21 cellular contexts compared by ENCODE assay signal in genomic region chr4:187770345-187770744, GRCh38.
DNase-seq lines count a peak whose midpoint lies in the region; ATAC-seq and TF ChIP-seq lines count a peak whose summit lies in the region.
"Had no signal": no experiment of that assay in that cellular context is flagged by ENCODE, and none has a peak within 500 bp of the region (broad histone marks: within the 10 kb centered on the region; RNA-seq: fewer than 3 reads in every experiment).

No MANE protein-coding gene starts in this region.

- TF ChIP-seq CTCF in NB4 (IDR thresholded peaks at IDR 0.05; ENCODE audit: low read depth, low read length) (no peak), osteoblast (IDR thresholded peaks at IDR 0.05; ENCODE audit: extremely low read depth, low read depth, low read length) (no peak)

- H4K20me1 ChIP-seq in osteoblast (ENCODE audit: insufficient read depth, low read length) = no peaks in the 10 kb centered on the region

- H3K36me3 ChIP-seq in H7 (replicated peaks; ENCODE audit: control insufficient read depth, insufficient read depth, low read length) (no peaks in the 10 kb centered on the region), osteoblast (ENCODE audit: insufficient read depth, low read length) (no peaks in the 10 kb centered on the region)
- H3K36me3 ChIP-seq: Peyer's patch, SJCRH30 had no signal

- H3K4me2 ChIP-seq in osteoblast (ENCODE audit: insufficient read depth, low read length) = no peak overlapping the region

- H3K27ac ChIP-seq in osteoblast (ENCODE audit: low read depth, low read length) = no peak overlapping the region
- H3K27ac ChIP-seq: GM23248, Peyer's patch, SJCRH30 had no signal

- no peaks in the 10 kb centered on the region for H3K4me1 ChIP-seq in osteoblast (ENCODE audit: insufficient read depth, low read length)
- H3K4me1 ChIP-seq: Peyer's patch, SJCRH30 had no signal

- H3K9me3 ChIP-seq in osteoblast (ENCODE audit: low read depth, low read length) = no peaks in the 10 kb centered on the region
- H3K9me3 ChIP-seq: Peyer's patch, SJCRH30 had no signal

- H2AFZ ChIP-seq in osteoblast (ENCODE audit: low read length) = no peak overlapping the region
- H2AFZ ChIP-seq: GM23248 had no signal

- no peak for ATAC-seq in GM19452 (IDR thresholded peaks at IDR 0.05; ENCODE audit: unreplicated experiment)
- ATAC-seq: HepG2, K562, T-cell had no signal

- TF ChIP-seq POLR2A in NB4 (IDR thresholded peaks at IDR 0.05; ENCODE audit: extremely low read depth, insufficient read length) = no peak

- H3K4me3 ChIP-seq in H7 (ENCODE audit: insufficient read depth, low read depth, low read length) = peak overlapping the region; percentile 2; the same call in 1 of the 2 replicates
- H3K4me3 ChIP-seq in NB4 (ENCODE audit: low read depth, low read length) = no peak overlapping the region
- H3K4me3 ChIP-seq in osteoblast (ENCODE audit: insufficient read depth, low read length) = no peak overlapping the region
- H3K4me3 ChIP-seq: GM23248, K562, Peyer's patch, SJCRH30 had no signal

- H3K79me2 ChIP-seq in osteoblast (ENCODE audit: insufficient read depth, low read length) = no peaks in the 10 kb centered on the region

- DNase-seq in H7 = peak; percentile 42
- peak; percentile 2 for DNase-seq in NB4 (ENCODE audit: low read depth)
- peak; percentile 22 for DNase-seq in iPS DF 4.7 (ENCODE audit: extremely low read depth, low spot score)
- DNase-seq in osteoblast (ENCODE audit: insufficient read length, low spot score, missing footprints) = no peak
- no peak for DNase-seq in activated T-cell treated with anti-CD3 and anti-CD28 coated beads, Interleukin-2, amount 50 U/mL, for 1 hour
- DNase-seq in activated effector memory CD4-positive, alpha-beta T cell treated with anti-CD3 and anti-CD28 coated beads, Interleukin-2, amount 50 U/mL, for 16 hours = no peak
- DNase-seq: CD4-positive, CD25-positive, alpha-beta regulatory T cell; DMS79 treated with DMSO at 0.1 percent for 48 hours; GM23248; MM.1S; NCI-H1105; NCI-H146; NCI-H2029; NCI-H524 treated with DMSO at 0.1 percent for 48 hours; NCI-H82; Peyer's patch; SJCRH30; T-cell had no signal

- H3K27me3 ChIP-seq in H7 (ENCODE audit: control insufficient read depth, insufficient read depth, low read length) (no peaks in the 10 kb centered on the region), osteoblast (ENCODE audit: insufficient read depth, low read length) (no peaks in the 10 kb centered on the region)
- H3K27me3 ChIP-seq: Peyer's patch, SJCRH30 had no signal

Comparison
In these comparisons a context has a peak if more than half of its experiments do, and no peak if none do; other contexts are left out.
1. DNase-seq: peak in H7 (single experiment), NB4 (single experiment) and iPS DF 4.7 (single experiment); none in osteoblast (single experiment), activated T-cell treated with anti-CD3 and anti-CD28 coated beads, Interleukin-2, amount 50 U/mL, for 1 hour (single experiment) and activated effector memory CD4-positive, alpha-beta T cell treated with anti-CD3 and anti-CD28 coated beads, Interleukin-2, amount 50 U/mL, for 16 hours (single experiment).